Comparison of ENCODE assay signal across 23 cellular contexts in the genomic region with DNA sequence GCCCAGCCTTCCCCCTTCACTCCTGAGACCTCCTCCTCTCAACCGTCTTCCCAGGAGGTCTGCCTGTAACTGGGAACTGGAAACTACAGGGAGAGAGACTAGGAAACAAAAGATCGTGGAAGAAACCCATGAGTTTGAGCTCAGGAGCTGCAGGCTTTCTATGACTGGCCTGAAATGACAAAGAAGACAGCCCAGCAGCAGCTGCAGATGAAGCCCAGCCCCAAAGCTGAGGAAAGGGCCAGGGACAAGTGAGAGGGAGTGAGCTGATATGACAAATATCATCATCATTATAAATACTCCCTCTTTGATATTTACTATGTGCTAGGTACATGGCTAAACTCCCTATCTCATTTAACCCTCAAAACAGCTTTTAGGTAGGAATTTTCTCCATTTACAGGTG.
"Had no signal": no experiment of that assay in that cellular context is flagged by ENCODE, and none has a peak within 500 bp of the region (broad histone marks: within the 10 kb centered on the region; RNA-seq: fewer than 3 reads in every experiment).

No MANE protein-coding gene starts in this region.

- H3K4me3 Mint-ChIP-seq: activated CD8-positive, alpha-beta memory T cell treated with anti-CD3 and anti-CD28 coated beads, Interleukin-2, amount 10 ng/mL, durations not matched to agents 7 days and 5 days; activated naive CD4-positive, alpha-beta T cell treated with anti-CD3 and anti-CD28 coated beads, Interleukin-2, amount 50 U/mL, for 24 hours; activated T-cell treated with anti-CD3 and anti-CD28 coated beads, Interleukin-2, amount 50 U/mL, for 24 hours; activated T-helper 1 cell treated with anti-CD3 and anti-CD28 coated beads, Interleukin-12 subunit alpha, Interleukin-12 subunit beta, Interleukin-2, Interleukin-4 antibody, amounts not matched to agents 30 ng/mL and 10 ng/mL and 1 ng/mL, durations not matched to agents 14 hours and 24 hours and 36 hours had no signal

- H3K4me3 ChIP-seq: ascending aorta, body of pancreas, SJSA1 had no signal

- H3K9me3 Mint-ChIP-seq: activated naive CD4-positive, alpha-beta T cell treated with anti-CD3 and anti-CD28 coated beads, Interleukin-2, amount 50 U/mL, for 24 hours; activated T-cell treated with anti-CD3 and anti-CD28 coated beads, Interleukin-2, amount 50 U/mL, for 24 hours; activated T-helper 1 cell treated with anti-CD3 and anti-CD28 coated beads, Interleukin-12 subunit alpha, Interleukin-12 subunit beta, Interleukin-2, Interleukin-4 antibody, amounts not matched to agents 30 ng/mL and 10 ng/mL and 1 ng/mL, durations not matched to agents 14 hours and 24 hours and 36 hours had no signal

- H3K4me1 ChIP-seq: ascending aorta had no signal

- H3K4me1 Mint-ChIP-seq: activated CD8-positive, alpha-beta memory T cell treated with anti-CD3 and anti-CD28 coated beads, Interleukin-2, amount 10 ng/mL, durations not matched to agents 7 days and 5 days; activated naive CD4-positive, alpha-beta T cell treated with anti-CD3 and anti-CD28 coated beads, Interleukin-2, amount 50 U/mL, for 24 hours had no signal

- H3K36me3 ChIP-seq: ascending aorta, SJSA1 had no signal

- H3K36me3 Mint-ChIP-seq: activated CD8-positive, alpha-beta memory T cell treated with anti-CD3 and anti-CD28 coated beads, Interleukin-2, amount 10 ng/mL, durations not matched to agents 7 days and 5 days; activated naive CD4-positive, alpha-beta T cell treated with anti-CD3 and anti-CD28 coated beads, Interleukin-2, amount 50 U/mL, for 24 hours had no signal

- H3K27me3 ChIP-seq: ascending aorta, body of pancreas, SJSA1 had no signal

- H3K27ac Mint-ChIP-seq: activated CD8-positive, alpha-beta memory T cell treated with anti-CD3 and anti-CD28 coated beads, Interleukin-2, amount 10 ng/mL, durations not matched to agents 7 days and 5 days; activated naive CD4-positive, alpha-beta T cell treated with anti-CD3 and anti-CD28 coated beads, Interleukin-2, amount 50 U/mL, for 24 hours; activated T-cell treated with anti-CD3 and anti-CD28 coated beads, Interleukin-2, amount 50 U/mL, for 24 hours; activated T-helper 1 cell treated with anti-CD3 and anti-CD28 coated beads, Interleukin-12 subunit alpha, Interleukin-12 subunit beta, Interleukin-2, Interleukin-4 antibody, amounts not matched to agents 30 ng/mL and 10 ng/mL and 1 ng/mL, durations not matched to agents 14 hours and 24 hours and 36 hours had no signal

- DNase-seq: activated CD4-positive, alpha-beta T cell treated with anti-CD3 and anti-CD28 coated beads for 48 hours; activated CD4-positive, alpha-beta T cell treated with anti-CD3 and anti-CD28 coated beads, Interleukin-2, amount 50 U/mL, for 48 hours; activated CD4-positive, CD25-positive, alpha-beta regulatory T cell treated with anti-CD3 and anti-CD28 coated beads, Interleukin-2, amount 50 U/mL, for 72 hours; activated CD8-positive, alpha-beta memory T cell treated with anti-CD3 and anti-CD28 coated beads, Interleukin-2, amount 10 ng/mL, durations not matched to agents 7 days and 5 days; activated effector memory CD4-positive, alpha-beta T cell treated with Interleukin-2 at 50 U/mL for 16 hours; activated naive CD4-positive, alpha-beta T cell; activated T-cell treated with anti-CD3 and anti-CD28 coated beads, Interleukin-2, amount 50 U/mL, for 24 hours; body of pancreas; NCI-H1105 treated with DMSO at 0.1 percent for 48 hours; NCI-H1694; NCI-H2029; NCI-H2107; NCI-H2171 treated with DMSO at 0.1 percent for 48 hours; NCI-H226; NCI-H526 treated with DMSO at 0.1 percent for 48 hours; NCI-H82; SHP77; SW 1271 had no signal

- H3K9me3 ChIP-seq: ascending aorta, body of pancreas, SJSA1 had no signal

- ATAC-seq: activated CD8-positive, alpha-beta memory T cell treated with anti-CD3 and anti-CD28 coated beads, Interleukin-2, amount 10 ng/mL, durations not matched to agents 7 days and 5 days; body of pancreas; SK-N-SH treated with all-trans-retinoic acid at 6 μM for 48 hours had no signal

- H3K27ac ChIP-seq: ascending aorta, body of pancreas, SJSA1 had no signal
